Comparison of ENCODE assay signal across 8 cellular contexts in genomic region chr14:105414456-105415371, GRCh38. TPM values are rescaled to one million over a fixed set of nuclear protein-coding genes. Genes with fewer than 3 reads are reported as not detected.
DNase-seq lines count a peak whose midpoint lies in the region; ATAC-seq and TF ChIP-seq lines count a peak whose summit lies in the region.

No MANE protein-coding gene starts in this region.

- peak overlapping the region; percentile 59 to 67 (median 64) for H3K4me3 ChIP-seq in esophagus muscularis mucosa
- peak overlapping the region; percentile 33 to 45 for H3K4me3 ChIP-seq in mucosa of rectum (ENCODE audit: low read length in 2 of 2)

- H3K27ac ChIP-seq in esophagus muscularis mucosa (replicated peaks in 1 of 4), result peak overlapping the region; percentile 79 to 83 (median 80)
- H3K27ac ChIP-seq in mucosa of rectum (ENCODE audit: low read depth in 2 of 2, low read length in 2 of 2), result no peak overlapping the region

- WGBS in esophagus muscularis mucosa, result 22% methylated on average over 42 of the region's 79 CpGs

- no peaks in the 10 kb centered on the region for H3K36me3 ChIP-seq in esophagus muscularis mucosa
- no peaks in the 10 kb centered on the region for H3K36me3 ChIP-seq in mucosa of rectum (ENCODE audit: control insufficient read depth in 2 of 2, insufficient read depth in 2 of 2, low read length in 2 of 2)

- peaks cover 25 to 48% (median 39%) of the 10 kb centered on the region in 4 donors for H3K4me1 ChIP-seq in esophagus muscularis mucosa
- H3K4me1 ChIP-seq in mucosa of rectum (ENCODE audit: control insufficient read depth in 2 of 2, insufficient read depth in 2 of 2, low read length in 2 of 2), result peaks cover 20 to 27% of the 10 kb centered on the region in 2 donors

- intact Hi-C loops in esophagus muscularis mucosa (cut with DNase I), result no loop called here

- H3K9ac ChIP-seq in mucosa of rectum (ENCODE audit: low read depth in 1 of 2, low read length in 2 of 2), result peak overlapping the region in 1 of 2 donors; percentile 41

- TF ChIP-seq POLR2A in esophagus muscularis mucosa (IDR thresholded peaks at IDR 0.05; ENCODE audit: low read depth), result no peak

- DNase-seq in GM03348 (ENCODE audit: low spot score) (peak; percentile 91), NCI-H526 treated with DMSO at 0.1 percent for 48 hours (lab: John Stamatoyannopoulos, UW) (peak; percentile 44), activated T-cell treated with anti-CD3 and anti-CD28 coated beads for 48 hours (ENCODE audit: low read depth) (peak; percentile 78), esophagus muscularis mucosa (ENCODE audit: extremely low spot score) (no peak)
- peak; percentile 17 to 33 for DNase-seq in stimulated activated CD8-positive, alpha-beta memory T cell treated with anti-CD3 and anti-CD28 coated beads, Interleukin-4, amount 100 ng/mL, for 4 hours (ENCODE audit: low read depth in 2 of 2, low spot score in 1 of 2)

- H3K9me3 ChIP-seq in esophagus muscularis mucosa, result no peaks in the 10 kb centered on the region
- no peaks in the 10 kb centered on the region for H3K9me3 ChIP-seq in mucosa of rectum (ENCODE audit: control insufficient read depth in 2 of 2, low read length in 2 of 2)

- TF ChIP-seq EP300 in esophagus muscularis mucosa (IDR thresholded peaks at IDR 0.05), result no peak

- peak; percentile 79 to 91 (median 82) for TF ChIP-seq CTCF in esophagus muscularis mucosa (IDR thresholded peaks at IDR 0.05)

- peak; percentile 57 for ATAC-seq in HG02973 (IDR thresholded peaks at IDR 0.05; ENCODE audit: unreplicated experiment)
- no peak for ATAC-seq in HG03457 (IDR thresholded peaks at IDR 0.05; ENCODE audit: unreplicated experiment)

- peaks cover 0 to 34% (median 8%) of the 10 kb centered on the region in 4 donors for H3K27me3 ChIP-seq in esophagus muscularis mucosa
- peaks cover 23 to 30% of the 10 kb centered on the region in 2 donors for H3K27me3 ChIP-seq in mucosa of rectum (ENCODE audit: control insufficient read depth in 2 of 2, insufficient read depth in 2 of 2, low read length in 2 of 2)

RNA-seq across cellular contexts. Expression of gene MTA1, which starts 4.9 kb away (rescaled TPM):
- 10 to 100 TPM; 49.0 to 94.2 (median 67.9) TPM for total RNA-seq in esophagus muscularis mucosa

RNA-seq across cellular contexts. Expression of gene TEX22, which starts 16.4 kb away (rescaled TPM):
- total RNA-seq in esophagus muscularis mucosa, result under 1 TPM in 3 of 4 donors, not detected in 1; under 0.01 to 0.19 (median 0.17) TPM

RNA-seq across cellular contexts. Expression of gene CRIP2, which starts 59.9 kb away (rescaled TPM):
- 100 to 1,000 TPM; 283 to 578 (median 392) TPM for total RNA-seq in esophagus muscularis mucosa

Comparison
In these comparisons a context has a peak if more than half of its experiments do, and no peak if none do; other contexts are left out.
1. H3K27ac ChIP-seq: peak in esophagus muscularis mucosa (4 of 4); none in mucosa of rectum (0 of 2).